Comparison of ENCODE assay signal across 23 cellular contexts in genomic region chr13:21047087-21047486, GRCh38.
"Had no signal": no experiment of that assay in that cellular context is flagged by ENCODE, and none has a peak within 500 bp of the region (broad histone marks: within the 10 kb centered on the region; RNA-seq: fewer than 3 reads in every experiment).

No MANE protein-coding gene starts in this region.

- H3K9me3 ChIP-seq: mucosa of descending colon, ovary, tibial artery had no signal

- H3K4me3 ChIP-seq: mucosa of descending colon, ovary, tibial artery had no signal

- H3K27ac Mint-ChIP-seq: activated naive CD4-positive, alpha-beta T cell treated with anti-CD3 and anti-CD28 coated beads, Interleukin-2, amount 10 ng/mL, durations not matched to agents 7 days and 5 days; effector memory CD8-positive, alpha-beta T cell had no signal

- H3K36me3 ChIP-seq: ovary had no signal

- H3K36me3 Mint-ChIP-seq: activated naive CD4-positive, alpha-beta T cell treated with anti-CD3 and anti-CD28 coated beads, Interleukin-2, amount 10 ng/mL, durations not matched to agents 7 days and 5 days; naive B cell had no signal

- H3K27ac ChIP-seq: ovary, VCaP had no signal

- DNase-seq: activated CD4-positive, alpha-beta T cell treated with anti-CD3 and anti-CD28 coated beads, Interleukin-2, amount 50 U/mL, for 1 hour; activated CD4-positive, CD25-positive, alpha-beta regulatory T cell treated with anti-CD3 and anti-CD28 coated beads, Interleukin-2, amount 50 U/mL, for 72 hours; activated CD8-positive, alpha-beta memory T cell treated with anti-CD3 and anti-CD28 coated beads for 24 hours; activated CD8-positive, alpha-beta memory T cell treated with anti-CD3 and anti-CD28 coated beads, Interleukin-2, amount 50 U/mL, for 48 hours; activated effector memory CD4-positive, alpha-beta T cell treated with Interleukin-2 at 50 U/mL for 16 hours; activated naive CD4-positive, alpha-beta T cell treated with anti-CD3 and anti-CD28 coated beads, Interleukin-2, amount 10 ng/mL, durations not matched to agents 7 days and 5 days; activated T-cell treated with anti-CD3 and anti-CD28 coated beads, Interleukin-2, amount 50 U/mL, for 48 hours; effector memory CD8-positive, alpha-beta T cell; foreskin melanocyte; kidney; mesenchymal stem cell; mucosa of descending colon; naive B cell; ovary; stimulated activated CD4-positive, alpha-beta T cell treated with anti-CD3 and anti-CD28 coated beads, Interleukin-12 subunit alpha, Interleukin-12 subunit beta, amount 100 ng/mL, for 4 hours; stimulated activated CD4-positive, alpha-beta T cell treated with anti-CD3 and anti-CD28 coated beads, Interleukin-1b, Interleukin-23, amount 100 ng/mL, for 48 hours; stimulated activated CD8-positive, alpha-beta memory T cell treated with anti-CD3 and anti-CD28 coated beads, Interleukin-4, amount 100 ng/mL, for 48 hours; stimulated activated naive CD4-positive, alpha-beta T cell; SW 1271; T-helper 2 cell; tibial artery had no signal

- H3K9me3 Mint-ChIP-seq: activated naive CD4-positive, alpha-beta T cell treated with anti-CD3 and anti-CD28 coated beads, Interleukin-2, amount 10 ng/mL, durations not matched to agents 7 days and 5 days; effector memory CD8-positive, alpha-beta T cell; naive B cell; neural crest cell had no signal

- H3K27me3 ChIP-seq: ovary, tibial artery had no signal

- ATAC-seq: effector memory CD8-positive, alpha-beta T cell; mucosa of descending colon had no signal
